In the genomic region with DNA sequence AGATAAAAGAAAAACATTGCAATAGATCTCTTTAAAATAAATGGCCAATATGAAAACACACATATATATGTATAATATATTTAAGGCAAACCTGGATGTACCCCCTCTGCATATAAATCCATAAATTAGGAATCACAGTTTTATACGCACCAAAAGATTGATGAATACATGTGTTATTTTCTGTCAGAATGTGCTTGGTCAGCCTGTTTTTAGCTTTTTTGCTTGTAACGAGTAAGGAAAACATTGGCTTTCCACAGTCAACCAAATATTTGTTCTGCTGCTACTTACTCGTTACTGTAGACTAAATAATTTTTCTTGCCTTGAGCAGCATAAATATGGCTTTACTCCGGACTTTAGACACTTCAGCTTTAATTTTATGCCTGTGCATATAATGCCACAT, we compare ENCODE assay signal across 2 cellular contexts.
TF ChIP-seq lines count a peak whose summit lies in the region.

No MANE protein-coding gene starts in this region.

TF ChIP-seq in HepG2, 621 proteins besides CTCF, POLR2A, EP300 and RAD21:
- TF ChIP-seq, protein P1, sequence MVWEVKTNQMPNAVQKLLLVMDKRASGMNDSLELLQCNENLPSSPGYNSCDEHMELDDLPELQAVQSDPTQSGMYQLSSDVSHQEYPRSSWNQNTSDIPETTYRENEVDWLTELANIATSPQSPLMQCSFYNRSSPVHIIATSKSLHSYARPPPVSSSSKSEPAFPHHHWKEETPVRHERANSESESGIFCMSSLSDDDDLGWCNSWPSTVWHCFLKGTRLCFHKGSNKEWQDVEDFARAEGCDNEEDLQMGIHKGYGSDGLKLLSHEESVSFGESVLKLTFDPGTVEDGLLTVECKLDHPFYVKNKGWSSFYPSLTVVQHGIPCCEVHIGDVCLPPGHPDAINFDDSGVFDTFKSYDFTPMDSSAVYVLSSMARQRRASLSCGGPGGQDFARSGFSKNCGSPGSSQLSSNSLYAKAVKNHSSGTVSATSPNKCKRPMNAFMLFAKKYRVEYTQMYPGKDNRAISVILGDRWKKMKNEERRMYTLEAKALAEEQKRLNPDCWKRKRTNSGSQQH (CRISPR knock-in tag; IDR thresholded peaks at IDR 0.05; ENCODE audit: low read depth), result no peak
- TF ChIP-seq, protein P2, sequence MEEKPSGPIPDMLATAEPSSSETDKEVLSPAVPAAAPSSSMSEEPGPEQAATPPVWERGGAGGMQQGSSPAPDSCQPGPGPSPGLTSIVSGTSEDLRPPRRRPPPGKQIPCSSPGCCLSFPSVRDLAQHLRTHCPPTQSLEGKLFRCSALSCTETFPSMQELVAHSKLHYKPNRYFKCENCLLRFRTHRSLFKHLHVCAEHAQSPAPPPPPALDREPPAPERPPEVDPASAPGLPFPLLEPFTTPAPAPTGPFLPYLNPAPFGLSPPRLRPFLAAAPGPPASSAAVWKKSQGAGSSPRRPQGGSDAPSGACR (CRISPR knock-in tag; IDR thresholded peaks at IDR 0.05), result no peak
- TF ChIP-seq RAD51 (IDR thresholded peaks at IDR 0.05; ENCODE audit: borderline replicate concordance) (no peak), ATAD3A (CRISPR knock-in tag; IDR thresholded peaks at IDR 0.05) (no peak), MAFF (IDR thresholded peaks at IDR 0.05; ENCODE audit: low read depth, low read length) (peak; percentile 53), MAFK (conservative IDR thresholded peaks at IDR 0.05 in 1 of 2, IDR thresholded peaks at IDR 0.05 in 1 of 2; ENCODE audit: low read length in 2 of 2) (peak; percentile 33 to 53; a peak in 3 of 4 replicates), GFI1 (CRISPR knock-in tag; IDR thresholded peaks at IDR 0.05; ENCODE audit: borderline replicate concordance) (no peak), ZNF773 (CRISPR knock-in tag; IDR thresholded peaks at IDR 0.05; ENCODE audit: borderline replicate concordance) (no peak), IRF2 (CRISPR knock-in tag; IDR thresholded peaks at IDR 0.05) (no peak), DR1 (CRISPR knock-in tag; IDR thresholded peaks at IDR 0.05) (no peak)
- TF ChIP-seq, protein P3, sequence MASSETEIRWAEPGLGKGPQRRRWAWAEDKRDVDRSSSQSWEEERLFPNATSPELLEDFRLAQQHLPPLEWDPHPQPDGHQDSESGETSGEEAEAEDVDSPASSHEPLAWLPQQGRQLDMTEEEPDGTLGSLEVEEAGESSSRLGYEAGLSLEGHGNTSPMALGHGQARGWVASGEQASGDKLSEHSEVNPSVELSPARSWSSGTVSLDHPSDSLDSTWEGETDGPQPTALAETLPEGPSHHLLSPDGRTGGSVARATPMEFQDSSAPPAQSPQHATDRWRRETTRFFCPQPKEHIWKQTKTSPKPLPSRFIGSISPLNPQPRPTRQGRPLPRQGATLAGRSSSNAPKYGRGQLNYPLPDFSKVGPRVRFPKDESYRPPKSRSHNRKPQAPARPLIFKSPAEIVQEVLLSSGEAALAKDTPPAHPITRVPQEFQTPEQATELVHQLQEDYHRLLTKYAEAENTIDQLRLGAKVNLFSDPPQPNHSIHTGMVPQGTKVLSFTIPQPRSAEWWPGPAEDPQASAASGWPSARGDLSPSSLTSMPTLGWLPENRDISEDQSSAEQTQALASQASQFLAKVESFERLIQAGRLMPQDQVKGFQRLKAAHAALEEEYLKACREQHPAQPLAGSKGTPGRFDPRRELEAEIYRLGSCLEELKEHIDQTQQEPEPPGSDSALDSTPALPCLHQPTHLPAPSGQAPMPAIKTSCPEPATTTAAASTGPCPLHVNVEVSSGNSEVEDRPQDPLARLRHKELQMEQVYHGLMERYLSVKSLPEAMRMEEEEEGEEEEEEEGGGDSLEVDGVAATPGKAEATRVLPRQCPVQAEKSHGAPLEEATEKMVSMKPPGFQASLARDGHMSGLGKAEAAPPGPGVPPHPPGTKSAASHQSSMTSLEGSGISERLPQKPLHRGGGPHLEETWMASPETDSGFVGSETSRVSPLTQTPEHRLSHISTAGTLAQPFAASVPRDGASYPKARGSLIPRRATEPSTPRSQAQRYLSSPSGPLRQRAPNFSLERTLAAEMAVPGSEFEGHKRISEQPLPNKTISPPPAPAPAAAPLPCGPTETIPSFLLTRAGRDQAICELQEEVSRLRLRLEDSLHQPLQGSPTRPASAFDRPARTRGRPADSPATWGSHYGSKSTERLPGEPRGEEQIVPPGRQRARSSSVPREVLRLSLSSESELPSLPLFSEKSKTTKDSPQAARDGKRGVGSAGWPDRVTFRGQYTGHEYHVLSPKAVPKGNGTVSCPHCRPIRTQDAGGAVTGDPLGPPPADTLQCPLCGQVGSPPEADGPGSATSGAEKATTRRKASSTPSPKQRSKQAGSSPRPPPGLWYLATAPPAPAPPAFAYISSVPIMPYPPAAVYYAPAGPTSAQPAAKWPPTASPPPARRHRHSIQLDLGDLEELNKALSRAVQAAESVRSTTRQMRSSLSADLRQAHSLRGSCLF (CRISPR knock-in tag; IDR thresholded peaks at IDR 0.05; ENCODE audit: borderline replicate concordance), result no peak
- TF ChIP-seq, protein P4, sequence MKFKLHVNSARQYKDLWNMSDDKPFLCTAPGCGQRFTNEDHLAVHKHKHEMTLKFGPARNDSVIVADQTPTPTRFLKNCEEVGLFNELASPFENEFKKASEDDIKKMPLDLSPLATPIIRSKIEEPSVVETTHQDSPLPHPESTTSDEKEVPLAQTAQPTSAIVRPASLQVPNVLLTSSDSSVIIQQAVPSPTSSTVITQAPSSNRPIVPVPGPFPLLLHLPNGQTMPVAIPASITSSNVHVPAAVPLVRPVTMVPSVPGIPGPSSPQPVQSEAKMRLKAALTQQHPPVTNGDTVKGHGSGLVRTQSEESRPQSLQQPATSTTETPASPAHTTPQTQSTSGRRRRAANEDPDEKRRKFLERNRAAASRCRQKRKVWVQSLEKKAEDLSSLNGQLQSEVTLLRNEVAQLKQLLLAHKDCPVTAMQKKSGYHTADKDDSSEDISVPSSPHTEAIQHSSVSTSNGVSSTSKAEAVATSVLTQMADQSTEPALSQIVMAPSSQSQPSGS (CRISPR knock-in tag; IDR thresholded peaks at IDR 0.05), result no peak

TF ChIP-seq in IMR-90, 13 proteins besides CTCF, POLR2A, EP300 and RAD21:
- TF ChIP-seq RFX5 (IDR thresholded peaks at IDR 0.05; ENCODE audit: low read depth, low read length) (no peak), MAFK (IDR thresholded peaks at IDR 0.05; ENCODE audit: low read depth, low read length) (peak; percentile 8; the same call in 1 of the 2 replicates), FOS (IDR thresholded peaks at IDR 0.05; ENCODE audit: low read depth, low read length) (no peak), NFE2L2 (IDR thresholded peaks at IDR 0.05; ENCODE audit: low read depth, low read length) (no peak), MAZ (IDR thresholded peaks at IDR 0.05; ENCODE audit: borderline replicate concordance, low read depth, low read length) (no peak), BHLHE40 (IDR thresholded peaks at IDR 0.05; ENCODE audit: low read depth, low read length) (no peak)
- TF ChIP-seq, protein P5, sequence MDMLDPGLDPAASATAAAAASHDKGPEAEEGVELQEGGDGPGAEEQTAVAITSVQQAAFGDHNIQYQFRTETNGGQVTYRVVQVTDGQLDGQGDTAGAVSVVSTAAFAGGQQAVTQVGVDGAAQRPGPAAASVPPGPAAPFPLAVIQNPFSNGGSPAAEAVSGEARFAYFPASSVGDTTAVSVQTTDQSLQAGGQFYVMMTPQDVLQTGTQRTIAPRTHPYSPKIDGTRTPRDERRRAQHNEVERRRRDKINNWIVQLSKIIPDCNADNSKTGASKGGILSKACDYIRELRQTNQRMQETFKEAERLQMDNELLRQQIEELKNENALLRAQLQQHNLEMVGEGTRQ (IDR thresholded peaks at IDR 0.05; ENCODE audit: low read depth, low read length), result no peak
TF ChIP-seq in IMR-90: peak in this region for 1.
